Comparison of ENCODE assay signal across 14 cellular contexts in genomic region chr1:175129182-175129581, GRCh38.
DNase-seq lines count a peak whose midpoint lies in the region; ATAC-seq, FAIRE-seq and TF ChIP-seq lines count a peak whose summit lies in the region.
"Had no signal": no experiment of that assay in that cellular context is flagged by ENCODE, and none has a peak within 500 bp of the region (broad histone marks: within the 10 kb centered on the region; RNA-seq: fewer than 3 reads in every experiment).

No MANE protein-coding gene starts in this region.

- peaks cover 2% of the 10 kb centered on the region for H3K23me2 ChIP-seq in H1 (ENCODE audit: low read depth, low read length)

- H3K27ac Mint-ChIP-seq in activated CD8-positive, alpha-beta memory T cell treated with anti-CD3 and anti-CD28 coated beads, Interleukin-2, amount 10 ng/mL, durations not matched to agents 7 days and 5 days, result no peak overlapping the region
- H3K27ac Mint-ChIP-seq: activated naive CD4-positive, alpha-beta T cell treated with anti-CD3 and anti-CD28 coated beads for 36 hours had no signal

- no peaks in the 10 kb centered on the region for H3K36me3 ChIP-seq in H1 (ENCODE audit: control insufficient read depth in 2 of 4, insufficient read depth in 4 of 4, low read length in 3 of 4)
- H3K36me3 ChIP-seq in left lung, result no peaks in the 10 kb centered on the region
- no peaks in the 10 kb centered on the region for H3K36me3 ChIP-seq in vagina
- H3K36me3 ChIP-seq: thoracic aorta had no signal

- 0 out of 2 replicates have a peak overlapping the region, but pooled peaks have one; percentile 1 for H2BK20ac ChIP-seq in H1 (ENCODE audit: low read length)

- H3K79me2 ChIP-seq in H1 (ENCODE audit: control insufficient read depth in 1 of 2, insufficient read depth in 2 of 2, low read length in 2 of 2), result no peaks in the 10 kb centered on the region

- H4K5ac ChIP-seq in H1 (ENCODE audit: insufficient read length, low read depth, low read length), result no peak overlapping the region

- H2BK120ac ChIP-seq in H1 (replicated peaks; ENCODE audit: low read depth, low read length), result peak overlapping the region; percentile 39

- H2AK5ac ChIP-seq in H1 (ENCODE audit: low read depth, low read length), result no peak overlapping the region; the same call in 1 of the 2 replicates

- no peaks in the 10 kb centered on the region for H3K79me1 ChIP-seq in H1 (ENCODE audit: low read depth, low read length)

- TF ChIP-seq POLR2A in H1 (IDR thresholded peaks at IDR 0.05; ENCODE audit: control extremely low read depth in 1 of 2, low read depth in 2 of 2, low read length in 2 of 2), result 0 out of 3 replicates have a peak, but pooled peaks of 1 of the 2 experiments have one; percentile 28
- TF ChIP-seq POLR2A in vagina (IDR thresholded peaks at IDR 0.05), result no peak

- H3K4me1 ChIP-seq in H1 (replicated peaks in 1 of 4; ENCODE audit: control insufficient read depth in 3 of 4, insufficient read depth in 4 of 4, low read length in 3 of 4) (peaks cover 0 to 26% (median 17%) of the 10 kb centered on the region in 4 experiments; a peak in 4 of 7 replicates), left lung (peaks cover 8 to 44% of the 10 kb centered on the region in 2 donors), vagina (peaks cover 44% of the 10 kb centered on the region)

- peaks cover 5% of the 10 kb centered on the region for H3K4me1 Mint-ChIP-seq in activated CD8-positive, alpha-beta memory T cell treated with anti-CD3 and anti-CD28 coated beads, Interleukin-2, amount 10 ng/mL, durations not matched to agents 7 days and 5 days

- H3K9me3 Mint-ChIP-seq in activated CD8-positive, alpha-beta memory T cell treated with anti-CD3 and anti-CD28 coated beads, Interleukin-2, amount 10 ng/mL, durations not matched to agents 7 days and 5 days (ENCODE audit: low read depth), result no peaks in the 10 kb centered on the region
- H3K9me3 Mint-ChIP-seq: activated naive CD4-positive, alpha-beta T cell treated with anti-CD3 and anti-CD28 coated beads for 36 hours; dendritic cell treated with granulocyte-macrophage colony-stimulating factor and Interleukin-4, amounts not matched to agents 40 ng/mL and 50 ng/mL, for 4 days had no signal

- no peak overlapping the region for H3K23ac ChIP-seq in H1 (ENCODE audit: insufficient read length)

- POLR2A ChIA-PET in H1 (lab: Charles Lee; ENCODE audit: partially characterized antibody), result interaction anchor here (1.0 to 1.7 kb wide), 4 partner anchors 21 to 130 kb away, joined by 3 to 6 read pairs (median 4); partner anchors contain the start of gene MRPS14

- no peaks in the 10 kb centered on the region for H3K36me3 Mint-ChIP-seq in activated CD8-positive, alpha-beta memory T cell treated with anti-CD3 and anti-CD28 coated beads, Interleukin-2, amount 10 ng/mL, durations not matched to agents 7 days and 5 days

- WGBS in H1 (ENCODE audit: extremely low coverage in 1 of 2, insufficient coverage in 1 of 2, insufficient read length in 1 of 2, insufficient replicate concordance in 2 of 2, low coverage in 1 of 2, low lambda C conversion rate in 2 of 2, missing lambda C conversion rate in 1 of 2), 2 experiments, result 86% methylated on average over 1 of the region's 1 CpG; no CpG with 5 or more reads in 1 of the 2 experiments

- H4K8ac ChIP-seq in H1 (ENCODE audit: extremely low read depth, insufficient read depth, low read length), result no peak overlapping the region

- peak overlapping the region; percentile 21; the same call in 1 of the 2 replicates for H2BK12ac ChIP-seq in H1 (ENCODE audit: low read depth, low read length)

- CTCF ChIA-PET in activated CD8-positive, alpha-beta memory T cell treated with anti-CD3 and anti-CD28 coated beads, Interleukin-2, amount 10 ng/mL, durations not matched to agents 7 days and 5 days (lab: Charles Lee), result no interaction called here
- CTCF ChIA-PET in H1 (lab: Charles Lee; ENCODE audit: partially characterized antibody), result interaction anchor here (0.6 to 9.3 kb wide), 9 partner anchors 9 to 98 kb away, joined by 3 to 88 read pairs (median 6); no protein-coding TSS in a partner anchor

- no peak overlapping the region for H3K4me3 Mint-ChIP-seq in activated CD8-positive, alpha-beta memory T cell treated with anti-CD3 and anti-CD28 coated beads, Interleukin-2, amount 10 ng/mL, durations not matched to agents 7 days and 5 days
- H3K4me3 Mint-ChIP-seq: activated naive CD4-positive, alpha-beta T cell treated with anti-CD3 and anti-CD28 coated beads for 36 hours; dendritic cell treated with granulocyte-macrophage colony-stimulating factor and Interleukin-4, amounts not matched to agents 40 ng/mL and 50 ng/mL, for 4 days had no signal

- H2AFZ ChIP-seq in H1 (ENCODE audit: low read length), result no peak overlapping the region

- TF ChIP-seq CTCF in H1 (IDR thresholded peaks at IDR 0.05; ENCODE audit: control extremely low read depth in 1 of 3, insufficient read depth in 1 of 3, low read depth in 1 of 3, low read length in 3 of 3) (no peak), left lung (IDR thresholded peaks at IDR 0.05) (no peak), vagina (IDR thresholded peaks at IDR 0.05) (no peak)

- intact Hi-C loops in left lung (cut with DNase I) (no loop called here), vagina (cut with DNase I) (no loop called here)

- no peak overlapping the region for H3K14ac ChIP-seq in H1 (ENCODE audit: insufficient read length)

- peak; percentile 1 for DNase-seq in activated CD8-positive, alpha-beta memory T cell treated with anti-CD3 and anti-CD28 coated beads, Interleukin-2, amount 10 ng/mL, durations not matched to agents 7 days and 5 days
- no peak for DNase-seq in activated CD8-positive, alpha-beta memory T cell treated with anti-CD3 and anti-CD28 coated beads, Interleukin-2, amount 50 U/mL, for 4 hours
- no peak for DNase-seq in H1 (ENCODE audit: low read depth in 1 of 2, low spot score in 2 of 2)
- DNase-seq in left lung, result no peak
- no peak for DNase-seq in vagina (ENCODE audit: extremely low spot score in 2 of 2)
- DNase-seq in NCI-H774 (lab: John Stamatoyannopoulos, UW), result no peak
- no peak for DNase-seq in NCI-H1105 (lab: John Stamatoyannopoulos, UW)
- DNase-seq: 8988T; activated naive CD4-positive, alpha-beta T cell treated with anti-CD3 and anti-CD28 coated beads for 36 hours; nucleus accumbens; stimulated activated CD4-positive, alpha-beta T cell treated with anti-CD3 and anti-CD28 coated beads, Interleukin-4, amount 100 ng/mL, for 24 hours had no signal

- H3K18ac ChIP-seq in H1 (ENCODE audit: extremely low read depth, low read length), result peak overlapping the region; percentile 9; the same call in 1 of the 2 replicates

- TF ChIP-seq RAD21 in H1 (IDR thresholded peaks at IDR 0.05 in 1 of 2, conservative IDR thresholded peaks at IDR 0.05 in 1 of 2; ENCODE audit: low read depth in 2 of 2, low read length in 2 of 2), result no peak

- H3K9ac ChIP-seq in H1 (replicated peaks in 1 of 4; ENCODE audit: extremely low read depth in 1 of 4, low read depth in 3 of 4, low read length in 3 of 4), result no peak overlapping the region

- no peak overlapping the region for H3K56ac ChIP-seq in H1 (replicated peaks; ENCODE audit: insufficient read length, low read depth, low read length)

- no peak for ATAC-seq in activated CD8-positive, alpha-beta memory T cell treated with anti-CD3 and anti-CD28 coated beads, Interleukin-2, amount 10 ng/mL, durations not matched to agents 7 days and 5 days
- ATAC-seq in left lung (peak; percentile 32), HG02798 (IDR thresholded peaks at IDR 0.05; ENCODE audit: poor library complexity, unreplicated experiment) (no peak)

- no peak overlapping the region for H3K4ac ChIP-seq in H1 (replicated peaks; ENCODE audit: insufficient read length, low read depth, low read length)

- H3K9me3 ChIP-seq in H1 (ENCODE audit: insufficient read depth in 2 of 2, low read depth in 1 of 2, low read length in 1 of 2), result no peaks in the 10 kb centered on the region
- no peaks in the 10 kb centered on the region for H3K9me3 ChIP-seq in left lung
- no peaks in the 10 kb centered on the region for H3K9me3 ChIP-seq in vagina
- H3K9me3 ChIP-seq: thoracic aorta had no signal

- no peak overlapping the region for H2BK15ac ChIP-seq in H1 (ENCODE audit: low read length)

- 0 out of 2 replicates have a peak overlapping the region, but pooled peaks have one; percentile 75 for H2BK5ac ChIP-seq in H1 (ENCODE audit: low read depth, low read length)

- H3K27me3 Mint-ChIP-seq in activated CD8-positive, alpha-beta memory T cell treated with anti-CD3 and anti-CD28 coated beads, Interleukin-2, amount 10 ng/mL, durations not matched to agents 7 days and 5 days, result peaks cover 10% of the 10 kb centered on the region
- H3K27me3 Mint-ChIP-seq: dendritic cell treated with granulocyte-macrophage colony-stimulating factor and Interleukin-4, amounts not matched to agents 40 ng/mL and 50 ng/mL, for 4 days had no signal

- peak overlapping the region; percentile 89; the same call in 1 of the 2 replicates for H3K27ac ChIP-seq in H1 (ENCODE audit: low read depth, low read length)
- H3K27ac ChIP-seq in left lung, result peak overlapping the region; percentile 50 to 60
- peak overlapping the region; percentile 33 for H3K27ac ChIP-seq in vagina
- H3K27ac ChIP-seq: thoracic aorta had no signal

- TF ChIP-seq EP300 in H1 (IDR thresholded peaks at IDR 0.05; ENCODE audit: borderline replicate concordance in 1 of 2, low read depth in 2 of 2, low read length in 2 of 2), result no peak

- H4K20me1 ChIP-seq in H1 (replicated peaks in 1 of 2; ENCODE audit: control insufficient read depth in 1 of 2, insufficient read depth in 2 of 2, low read length in 2 of 2), result no peaks in the 10 kb centered on the region

- FAIRE-seq in H1 (lab: Jason Lieb, UNC), result no peak

- peak overlapping the region; percentile 32 for H4K91ac ChIP-seq in H1 (replicated peaks; ENCODE audit: insufficient read length, low read length)

- no peaks in the 10 kb centered on the region for H3K27me3 ChIP-seq in H1 (replicated peaks in 1 of 4; ENCODE audit: control insufficient read depth in 3 of 4, extremely low read depth in 1 of 4, insufficient read depth in 3 of 4, low read length in 3 of 4)
- no peaks in the 10 kb centered on the region for H3K27me3 ChIP-seq in left lung
- H3K27me3 ChIP-seq in vagina, result no peaks in the 10 kb centered on the region

- no peak overlapping the region; a peak in 1 of 8 replicates for H3K4me3 ChIP-seq in H1 (ENCODE audit: extremely low read depth in 1 of 4, insufficient read depth in 2 of 4, low read depth in 3 of 4, low read length in 4 of 4)
- H3K4me3 ChIP-seq in left lung, result no peak overlapping the region
- H3K4me3 ChIP-seq in vagina, result no peak overlapping the region
- H3K4me3 ChIP-seq: thoracic aorta had no signal

- H3K4me2 ChIP-seq in H1 (ENCODE audit: insufficient read depth in 1 of 2, low read depth in 2 of 2, low read length in 2 of 2), result peak overlapping the region in 1 of 2 experiments; percentile 54; a peak in 1 of 4 replicates

TF ChIP-seq in H1, 55 proteins besides CTCF, POLR2A, EP300 and RAD21:
- TF ChIP-seq CHD2 (IDR thresholded peaks at IDR 0.05; ENCODE audit: low read length), result no peak
- TF ChIP-seq HDAC6 (IDR thresholded peaks at IDR 0.05; ENCODE audit: low read depth, low read length), result no peak
- 0 out of 2 replicates have a peak, but pooled peaks have one; percentile 37 for TF ChIP-seq TCF12 (IDR thresholded peaks at IDR 0.05; ENCODE audit: low read depth, low read length)
TF ChIP-seq in H1: peak in this region for 1.

Comparison
In these comparisons a context has a peak if more than half of its experiments do, and no peak if none do; other contexts are left out.
1. H3K27ac ChIP-seq: peak in every context shown above with its lines; median percentile 89 in H1; 55 in left lung; 33 in vagina.